12 cellular contexts compared by ENCODE assay signal in genomic region chr2:73925033-73925704, GRCh38. TPM values are rescaled to one million over a fixed set of nuclear protein-coding genes. Genes with fewer than 3 reads are reported as not detected.
A peak's percentile ranks its signal among the peaks of the same experiment; 100 is the strongest.
DNase-seq lines count a peak whose midpoint lies in the region; ATAC-seq and TF ChIP-seq lines count a peak whose summit lies in the region.
"Had no signal": no experiment of that assay in that cellular context is flagged by ENCODE, and none has a peak within 500 bp of the region (broad histone marks: within the 10 kb centered on the region; RNA-seq: fewer than 3 reads in every experiment).

No MANE protein-coding gene starts in this region.

- CTCF ChIA-PET in A673 (lab: Charles Lee): no interaction called here
- CTCF ChIA-PET in OCI-LY7 (lab: Charles Lee; ENCODE audit: unreplicated experiment): no interaction called here

- peaks cover 12% of the 10 kb centered on the region for H3K4me1 ChIP-seq in A673 (ENCODE audit: insufficient read depth, low read length, poor library complexity, severe bottlenecking)
- peaks cover 36% of the 10 kb centered on the region for H3K4me1 ChIP-seq in DND-41 (ENCODE audit: insufficient read depth, low read length)
- peaks cover 46% of the 10 kb centered on the region for H3K4me1 ChIP-seq in OCI-LY7 (ENCODE audit: insufficient read depth, low read length, poor library complexity, severe bottlenecking)
- peaks cover 17% of the 10 kb centered on the region for H3K4me1 ChIP-seq in hepatocyte (ENCODE audit: insufficient read depth)

- TF ChIP-seq CTCF in A673 (conservative IDR thresholded peaks at IDR 0.05; ENCODE audit: low read depth, low read length) (no peak), DND-41 (IDR thresholded peaks at IDR 0.05; ENCODE audit: borderline replicate concordance, extremely low read depth, low read length, poor library complexity, severe bottlenecking) (no peak), OCI-LY7 (conservative IDR thresholded peaks at IDR 0.05; ENCODE audit: low read length) (no peak), hepatocyte (IDR thresholded peaks at IDR 0.05; ENCODE audit: poor library complexity) (no peak)

- H3K9me2 ChIP-seq in OCI-LY7 (ENCODE audit: insufficient read depth, low read length) (no peaks in the 10 kb centered on the region), hepatocyte (replicated peaks; ENCODE audit: insufficient read depth) (no peaks in the 10 kb centered on the region)

- H3K9me3 ChIP-seq in A673 (ENCODE audit: low read depth, low read length, poor library complexity, severe bottlenecking) (no peaks in the 10 kb centered on the region), DND-41 (ENCODE audit: insufficient read depth, low read length, severe bottlenecking) (no peaks in the 10 kb centered on the region), OCI-LY7 (ENCODE audit: low read length) (peaks cover 10% of the 10 kb centered on the region; the same call in 1 of the 2 replicates), hepatocyte (ENCODE audit: low read depth) (no peaks in the 10 kb centered on the region)
- H3K9me3 ChIP-seq: HAP-1 had no signal

- H3K79me2 ChIP-seq in DND-41 (ENCODE audit: insufficient read depth, low read length) (peaks cover 35% of the 10 kb centered on the region), OCI-LY7 (ENCODE audit: insufficient read depth, low read depth, low read length) (peaks cover 33% of the 10 kb centered on the region), hepatocyte (peaks cover 32% of the 10 kb centered on the region)

- H3K36me3 ChIP-seq in A673 (ENCODE audit: insufficient read depth, low read length, poor library complexity, severe bottlenecking): no peaks in the 10 kb centered on the region
- peaks cover 3% of the 10 kb centered on the region; the same call in 1 of the 2 replicates for H3K36me3 ChIP-seq in DND-41 (ENCODE audit: insufficient read depth, low read length)
- H3K36me3 ChIP-seq in OCI-LY7 (ENCODE audit: insufficient read depth, low read length): peaks cover 10% of the 10 kb centered on the region; the same call in 1 of the 2 replicates
- H3K36me3 ChIP-seq in hepatocyte (replicated peaks; ENCODE audit: insufficient read depth, low read depth): no peaks in the 10 kb centered on the region

- ATAC-seq in DND-41 (ENCODE audit: insufficient read depth, low read depth) (no peak), GM21526 (IDR thresholded peaks at IDR 0.05; ENCODE audit: low FRiP score, unreplicated experiment) (no peak)
- no peak for ATAC-seq in activated CD4-positive, CD25-positive, alpha-beta regulatory T cell treated with anti-CD3 and anti-CD28 coated beads, Interleukin-2, amount 50 U/mL, for 24 hours

- intact Hi-C loops in A673 (cut with micrococcal nuclease; ENCODE audit: unreplicated experiment) (loop anchor here (5.0 kb wide), 2 partner anchors 57 to 197 kb away; partner anchors contain the start of gene TET3), OCI-LY7 (cut with micrococcal nuclease; ENCODE audit: unreplicated experiment) (loop anchor here (5.0 kb wide), 1 partner anchor 57 kb away; the partner anchor contains the start of gene TET3)

- POLR2A ChIA-PET in A673 (lab: Charles Lee; ENCODE audit: low non-redundant PET) (no interaction called here), OCI-LY7 (lab: Charles Lee) (interaction anchor here (0.5 to 1.0 kb wide), 5 partner anchors 9 to 645 kb away, joined by 3 to 6 read pairs (median 4); no protein-coding TSS in a partner anchor)

- DNase-seq in A673 (ENCODE audit: low spot score) (peak; percentile 15), DND-41 (no peak), OCI-LY7 (ENCODE audit: low spot score) (peak; percentile 23), hepatocyte (ENCODE audit: low spot score) (no peak), COLO668 (lab: John Stamatoyannopoulos, UW; ENCODE audit: unreplicated experiment) (no peak), NCI-H2107 treated with DMSO at 0.1 percent for 48 hours (lab: John Stamatoyannopoulos, UW; ENCODE audit: unreplicated experiment) (no peak)
- DNase-seq: activated CD4-positive, alpha-beta T cell treated with anti-CD3 and anti-CD28 coated beads, Interleukin-2, amount 50 U/mL, for 48 hours; activated naive CD8-positive, alpha-beta T cell treated with anti-CD3 and anti-CD28 coated beads, Interleukin-2, amount 10 ng/mL, durations not matched to agents 7 days and 5 days; nucleus accumbens had no signal

- whole genome bisulfite sequencing in hepatocyte (ENCODE audit: low lambda C conversion rate, missing lambda C conversion rate): 93% methylated on average over 7 of the region's 7 CpGs

- no peak overlapping the region for H3K27ac ChIP-seq in A673 (ENCODE audit: low read depth, low read length, poor library complexity, severe bottlenecking)
- H3K27ac ChIP-seq in DND-41 (ENCODE audit: low read length): no peak overlapping the region
- H3K27ac ChIP-seq in OCI-LY7 (ENCODE audit: low read depth, low read length, poor library complexity, severe bottlenecking): peak overlapping the region; percentile 24
- H3K27ac ChIP-seq in hepatocyte: peak overlapping the region; percentile 77

- no peaks in the 10 kb centered on the region for H3K27me3 ChIP-seq in A673 (replicated peaks; ENCODE audit: insufficient read depth, low read depth, low read length, poor library complexity)
- no peaks in the 10 kb centered on the region for H3K27me3 ChIP-seq in DND-41 (ENCODE audit: insufficient read depth, low read length, poor library complexity)
- no peaks in the 10 kb centered on the region for H3K27me3 ChIP-seq in hepatocyte

- no peak overlapping the region for H3K9ac ChIP-seq in DND-41 (ENCODE audit: low read depth, low read length)

- H3K4me2 ChIP-seq in DND-41 (ENCODE audit: insufficient read depth, low read length): no peak overlapping the region
- H3K4me2 ChIP-seq in OCI-LY7 (ENCODE audit: low read length): no peak overlapping the region
- peak overlapping the region; percentile 69 for H3K4me2 ChIP-seq in hepatocyte

- H2AFZ ChIP-seq in DND-41 (ENCODE audit: low read depth, low read length) (0 out of 2 replicates have a peak overlapping the region, but pooled peaks have one; percentile 51), OCI-LY7 (ENCODE audit: low read length) (peak overlapping the region; percentile 84; the same call in 1 of the 2 replicates), hepatocyte (no peak overlapping the region)

- peaks cover 9% of the 10 kb centered on the region; the same call in 1 of the 2 replicates for H4K20me1 ChIP-seq in DND-41 (ENCODE audit: insufficient read depth, low read length)
- H4K20me1 ChIP-seq in OCI-LY7 (ENCODE audit: insufficient read depth, low read length): peaks cover 10% of the 10 kb centered on the region; the same call in 1 of the 2 replicates
- H4K20me1 ChIP-seq in hepatocyte (ENCODE audit: insufficient read depth, poor library complexity, severe bottlenecking): peaks cover 10% of the 10 kb centered on the region

- BruUV-seq in A673 (replicated peaks; lab: Mats Ljungman, UMichigan) (no TSS peak), OCI-LY7 (replicated peaks; lab: Mats Ljungman, UMichigan) (no TSS peak)

- no peak overlapping the region for H3K4me3 ChIP-seq in A673 (ENCODE audit: low read depth, low read length, poor library complexity, severe bottlenecking)
- H3K4me3 ChIP-seq in DND-41 (ENCODE audit: low read depth in 1 of 2, low read length in 2 of 2): no peak overlapping the region
- no peak overlapping the region for H3K4me3 ChIP-seq in OCI-LY7 (ENCODE audit: low read depth, low read length, poor library complexity, severe bottlenecking)
- H3K4me3 ChIP-seq in hepatocyte: no peak overlapping the region
- H3K4me3 ChIP-seq: HAP-1 had no signal

RNA-seq across cellular contexts. Expression of gene DGUOK, which starts 1.5 kb away (rescaled TPM):
- total RNA-seq in A673 (2021) (106 and 107 TPM in 2 replicates), OCI-LY7 (2022) (91.8 and 95.8 TPM in 2 replicates), hepatocyte (68.0 and 75.8 TPM in 2 replicates)
- 57.1 and 73.4 TPM in 2 replicates for total RNA-seq in OCI-LY7 (2014; rRNA removed; shearing (Covaris generic))
- polyA plus RNA-seq in hepatocyte: 111 and 116 TPM in 2 replicates

RNA-seq across cellular contexts. Expression of gene ACTG2, which starts 32.4 kb away (rescaled TPM):
- total RNA-seq in A673 (2021) (0.59 and 2.7 TPM in 2 replicates), OCI-LY7 (2022) (not detected in 2 replicates), hepatocyte (20.3 and 25.6 TPM in 2 replicates)
- not detected in 2 replicates for total RNA-seq in OCI-LY7 (2014; rRNA removed; shearing (Covaris generic))
- polyA plus RNA-seq in hepatocyte: 41.1 and 44.5 TPM in 2 replicates

RNA-seq across cellular contexts. Expression of gene TET3, which starts 59.5 kb away (rescaled TPM):
- total RNA-seq in A673 (2021): 26.3 and 28.7 TPM in 2 replicates
- total RNA-seq in OCI-LY7 (2014; rRNA removed; shearing (Covaris generic)): 11.9 and 14.7 TPM in 2 replicates
- total RNA-seq in OCI-LY7 (2022): 24.8 and 25.2 TPM in 2 replicates
- total RNA-seq in hepatocyte: 11.5 and 14.5 TPM in 2 replicates
- polyA plus RNA-seq in hepatocyte: 3.6 TPM in 2 replicates

Comparison
In these comparisons a context has a peak if more than half of its experiments do, and no peak if none do; other contexts are left out.
1. DNase-seq: peak in A673 (single experiment) and OCI-LY7 (single experiment); none in DND-41 (single experiment), hepatocyte (single experiment), COLO668 (single experiment) and NCI-H2107 treated with DMSO at 0.1 percent for 48 hours (single experiment).
2. H3K27ac ChIP-seq: peak in OCI-LY7 (single experiment) and hepatocyte (single experiment); none in A673 (single experiment) and DND-41 (single experiment).